Comparison of ENCODE assay signal across 14 cellular contexts in genomic region chr10:88066319-88066718, GRCh38.
DNase-seq lines count a peak whose midpoint lies in the region; ATAC-seq and TF ChIP-seq lines count a peak whose summit lies in the region.
"Had no signal": no experiment of that assay in that cellular context is flagged by ENCODE, and none has a peak within 500 bp of the region (broad histone marks: within the 10 kb centered on the region; RNA-seq: fewer than 3 reads in every experiment).

No MANE protein-coding gene starts in this region.

- DNase-seq in activated CD8-positive, alpha-beta T cell treated with anti-CD3 and anti-CD28 coated beads, Interleukin-2, amount 10 ng/mL, durations not matched to agents 7 days and 5 days = no peak
- DNase-seq in activated CD8-positive, alpha-beta T cell treated with anti-CD3 and anti-CD28 coated beads for 36 hours = no peak
- DNase-seq in MV-4-11 (lab: John Stamatoyannopoulos, UW) (peak; percentile 88), NCI-H526 treated with DMSO at 0.1 percent for 48 hours (lab: John Stamatoyannopoulos, UW) (no peak)
- no peak for DNase-seq in stimulated activated naive CD8-positive, alpha-beta T cell treated with anti-CD3 and anti-CD28 coated beads, Interleukin-15, amount 100 ng/mL, for 72 hours
- no peak for DNase-seq in activated CD8-positive, alpha-beta memory T cell treated with anti-CD3 and anti-CD28 coated beads, Interleukin-2, amount 50 U/mL, for 48 hours
- DNase-seq: DMS 273 treated with DMSO at 0.1 percent for 48 hours, GM23248, NCI-H2171 treated with DMSO at 0.1 percent for 48 hours, PC-9 had no signal

- H3K27me3 Mint-ChIP-seq in activated CD8-positive, alpha-beta T cell treated with anti-CD3 and anti-CD28 coated beads, Interleukin-2, amount 10 ng/mL, durations not matched to agents 7 days and 5 days (ENCODE audit: low read depth) = no peaks in the 10 kb centered on the region
- no peaks in the 10 kb centered on the region for H3K27me3 Mint-ChIP-seq in activated CD8-positive, alpha-beta T cell treated with anti-CD3 and anti-CD28 coated beads for 36 hours
- no peaks in the 10 kb centered on the region for H3K27me3 Mint-ChIP-seq in dendritic cell treated with granulocyte-macrophage colony-stimulating factor and Interleukin-4, amounts not matched to agents 40 ng/mL and 50 ng/mL, for 4 days
- no peaks in the 10 kb centered on the region for H3K27me3 Mint-ChIP-seq in stimulated activated naive CD8-positive, alpha-beta T cell treated with anti-CD3 and anti-CD28 coated beads, Interleukin-15, amount 100 ng/mL, for 72 hours

- CTCF ChIA-PET in activated CD8-positive, alpha-beta T cell treated with anti-CD3 and anti-CD28 coated beads, Interleukin-2, amount 10 ng/mL, durations not matched to agents 7 days and 5 days (lab: Charles Lee) = interaction anchor here (1.4 to 1.7 kb wide), 3 partner anchors 25 to 50 kb away, joined by 4 to 6 read pairs (median 5); no protein-coding TSS in a partner anchor
- CTCF ChIA-PET in activated CD8-positive, alpha-beta T cell treated with anti-CD3 and anti-CD28 coated beads for 36 hours (lab: Charles Lee) = interaction anchor here (3.2 kb wide), 1 partner anchor 25 kb away, joined by 12 read pairs; no protein-coding TSS in a partner anchor

- no peak for TF ChIP-seq CTCF in activated CD8-positive, alpha-beta T cell treated with anti-CD3 and anti-CD28 coated beads for 36 hours (IDR thresholded peaks at IDR 0.05)

- H3K36me3 Mint-ChIP-seq in activated CD8-positive, alpha-beta T cell treated with anti-CD3 and anti-CD28 coated beads, Interleukin-2, amount 10 ng/mL, durations not matched to agents 7 days and 5 days (ENCODE audit: low read depth) = peaks cover 14% of the 10 kb centered on the region
- H3K36me3 Mint-ChIP-seq in activated CD8-positive, alpha-beta T cell treated with anti-CD3 and anti-CD28 coated beads for 36 hours (ENCODE audit: low read depth) = no peaks in the 10 kb centered on the region
- H3K36me3 Mint-ChIP-seq in dendritic cell treated with granulocyte-macrophage colony-stimulating factor and Interleukin-4, amounts not matched to agents 40 ng/mL and 50 ng/mL, for 4 days (ENCODE audit: low read depth) = no peaks in the 10 kb centered on the region

- H3K27ac Mint-ChIP-seq in activated CD8-positive, alpha-beta T cell treated with anti-CD3 and anti-CD28 coated beads, Interleukin-2, amount 10 ng/mL, durations not matched to agents 7 days and 5 days = peak overlapping the region; percentile 82
- no peak overlapping the region for H3K27ac Mint-ChIP-seq in activated CD8-positive, alpha-beta T cell treated with anti-CD3 and anti-CD28 coated beads for 36 hours
- peak overlapping the region; percentile 12 for H3K27ac Mint-ChIP-seq in dendritic cell treated with granulocyte-macrophage colony-stimulating factor and Interleukin-4, amounts not matched to agents 40 ng/mL and 50 ng/mL, for 4 days
- H3K27ac Mint-ChIP-seq in stimulated activated naive CD8-positive, alpha-beta T cell treated with anti-CD3 and anti-CD28 coated beads, Interleukin-15, amount 100 ng/mL, for 72 hours = no peak overlapping the region
- H3K27ac Mint-ChIP-seq: T-helper 2 cell treated with Interferon-gamma antibody and Interleukin-4, amounts not matched to agents 5 μg/mL and 100 μg/mL, for 36 hours had no signal

- POLR2A ChIA-PET in activated CD8-positive, alpha-beta T cell treated with anti-CD3 and anti-CD28 coated beads, Interleukin-2, amount 10 ng/mL, durations not matched to agents 7 days and 5 days (lab: Charles Lee) = interaction anchor here (0.6 to 1.5 kb wide), 2 partner anchors 204 to 864 kb away, joined by 3 to 7 read pairs; no protein-coding TSS in a partner anchor
- POLR2A ChIA-PET in activated CD8-positive, alpha-beta T cell treated with anti-CD3 and anti-CD28 coated beads for 36 hours (lab: Charles Lee) = interaction anchor here (0.6 to 2.2 kb wide), 5 partner anchors 16 to 203 kb away, joined by 3 to 15 read pairs (median 4); partner anchors contain the start of genes KLLN and PTEN

- H3K9me3 Mint-ChIP-seq in activated CD8-positive, alpha-beta T cell treated with anti-CD3 and anti-CD28 coated beads, Interleukin-2, amount 10 ng/mL, durations not matched to agents 7 days and 5 days (ENCODE audit: insufficient read depth) = peaks cover 7% of the 10 kb centered on the region
- peaks cover 3% of the 10 kb centered on the region for H3K9me3 Mint-ChIP-seq in activated CD8-positive, alpha-beta T cell treated with anti-CD3 and anti-CD28 coated beads for 36 hours
- no peaks in the 10 kb centered on the region for H3K9me3 Mint-ChIP-seq in dendritic cell treated with granulocyte-macrophage colony-stimulating factor and Interleukin-4, amounts not matched to agents 40 ng/mL and 50 ng/mL, for 4 days
- H3K9me3 Mint-ChIP-seq in stimulated activated naive CD8-positive, alpha-beta T cell treated with anti-CD3 and anti-CD28 coated beads, Interleukin-15, amount 100 ng/mL, for 72 hours = no peaks in the 10 kb centered on the region
- H3K9me3 Mint-ChIP-seq: neural crest cell had no signal

- peaks cover 64% of the 10 kb centered on the region for H3K4me1 Mint-ChIP-seq in activated CD8-positive, alpha-beta T cell treated with anti-CD3 and anti-CD28 coated beads, Interleukin-2, amount 10 ng/mL, durations not matched to agents 7 days and 5 days (ENCODE audit: low read depth)
- peaks cover 66% of the 10 kb centered on the region for H3K4me1 Mint-ChIP-seq in activated CD8-positive, alpha-beta T cell treated with anti-CD3 and anti-CD28 coated beads for 36 hours (ENCODE audit: low read depth)
- H3K4me1 Mint-ChIP-seq in dendritic cell treated with granulocyte-macrophage colony-stimulating factor and Interleukin-4, amounts not matched to agents 40 ng/mL and 50 ng/mL, for 4 days (ENCODE audit: low read depth) = peaks cover 85% of the 10 kb centered on the region
- peaks cover 50% of the 10 kb centered on the region for H3K4me1 Mint-ChIP-seq in stimulated activated naive CD8-positive, alpha-beta T cell treated with anti-CD3 and anti-CD28 coated beads, Interleukin-15, amount 100 ng/mL, for 72 hours

- no peak for ATAC-seq in activated CD8-positive, alpha-beta T cell treated with anti-CD3 and anti-CD28 coated beads, Interleukin-2, amount 10 ng/mL, durations not matched to agents 7 days and 5 days
- ATAC-seq in activated CD8-positive, alpha-beta T cell treated with anti-CD3 and anti-CD28 coated beads for 36 hours = no peak
- ATAC-seq in stimulated activated naive CD8-positive, alpha-beta T cell treated with anti-CD3 and anti-CD28 coated beads, Interleukin-15, amount 100 ng/mL, for 72 hours = no peak
- no peak for ATAC-seq in GM19324 (IDR thresholded peaks at IDR 0.05; ENCODE audit: low FRiP score, unreplicated experiment)

- H3K4me3 Mint-ChIP-seq in activated CD8-positive, alpha-beta T cell treated with anti-CD3 and anti-CD28 coated beads, Interleukin-2, amount 10 ng/mL, durations not matched to agents 7 days and 5 days = no peak overlapping the region
- H3K4me3 Mint-ChIP-seq in activated CD8-positive, alpha-beta T cell treated with anti-CD3 and anti-CD28 coated beads for 36 hours = no peak overlapping the region
- no peak overlapping the region for H3K4me3 Mint-ChIP-seq in dendritic cell treated with granulocyte-macrophage colony-stimulating factor and Interleukin-4, amounts not matched to agents 40 ng/mL and 50 ng/mL, for 4 days
- peak overlapping the region; percentile 24 to 43 for H3K4me3 Mint-ChIP-seq in stimulated activated naive CD8-positive, alpha-beta T cell treated with anti-CD3 and anti-CD28 coated beads, Interleukin-15, amount 100 ng/mL, for 72 hours
- H3K4me3 Mint-ChIP-seq: neural crest cell; T-helper 2 cell treated with Interferon-gamma antibody and Interleukin-4, amounts not matched to agents 5 μg/mL and 100 μg/mL, for 36 hours had no signal

- intact Hi-C loops in activated CD8-positive, alpha-beta T cell treated with anti-CD3 and anti-CD28 coated beads for 36 hours (cut with micrococcal nuclease) = no loop called here
- intact Hi-C loops in dendritic cell treated with granulocyte-macrophage colony-stimulating factor and Interleukin-4, amounts not matched to agents 40 ng/mL and 50 ng/mL, for 4 days (cut with micrococcal nuclease) = loop anchor here (2.0 to 5.0 kb wide), 4 partner anchors 36 to 204 kb away; partner anchors contain the start of genes KLLN and PTEN

Comparison
In these comparisons a context has a peak if more than half of its experiments do, and no peak if none do; other contexts are left out.
1. H3K27ac Mint-ChIP-seq: peak in activated CD8-positive, alpha-beta T cell treated with anti-CD3 and anti-CD28 coated beads, Interleukin-2, amount 10 ng/mL, durations not matched to agents 7 days and 5 days (single experiment) and dendritic cell treated with granulocyte-macrophage colony-stimulating factor and Interleukin-4, amounts not matched to agents 40 ng/mL and 50 ng/mL, for 4 days (single experiment); none in activated CD8-positive, alpha-beta T cell treated with anti-CD3 and anti-CD28 coated beads for 36 hours (single experiment) and stimulated activated naive CD8-positive, alpha-beta T cell treated with anti-CD3 and anti-CD28 coated beads, Interleukin-15, amount 100 ng/mL, for 72 hours (0 of 2).
2. H3K4me3 Mint-ChIP-seq: peak in stimulated activated naive CD8-positive, alpha-beta T cell treated with anti-CD3 and anti-CD28 coated beads, Interleukin-15, amount 100 ng/mL, for 72 hours (2 of 2); none in activated CD8-positive, alpha-beta T cell treated with anti-CD3 and anti-CD28 coated beads, Interleukin-2, amount 10 ng/mL, durations not matched to agents 7 days and 5 days (single experiment), activated CD8-positive, alpha-beta T cell treated with anti-CD3 and anti-CD28 coated beads for 36 hours (single experiment) and dendritic cell treated with granulocyte-macrophage colony-stimulating factor and Interleukin-4, amounts not matched to agents 40 ng/mL and 50 ng/mL, for 4 days (single experiment).